1 cellular context compared by ENCODE assay signal in the genomic region with DNA sequence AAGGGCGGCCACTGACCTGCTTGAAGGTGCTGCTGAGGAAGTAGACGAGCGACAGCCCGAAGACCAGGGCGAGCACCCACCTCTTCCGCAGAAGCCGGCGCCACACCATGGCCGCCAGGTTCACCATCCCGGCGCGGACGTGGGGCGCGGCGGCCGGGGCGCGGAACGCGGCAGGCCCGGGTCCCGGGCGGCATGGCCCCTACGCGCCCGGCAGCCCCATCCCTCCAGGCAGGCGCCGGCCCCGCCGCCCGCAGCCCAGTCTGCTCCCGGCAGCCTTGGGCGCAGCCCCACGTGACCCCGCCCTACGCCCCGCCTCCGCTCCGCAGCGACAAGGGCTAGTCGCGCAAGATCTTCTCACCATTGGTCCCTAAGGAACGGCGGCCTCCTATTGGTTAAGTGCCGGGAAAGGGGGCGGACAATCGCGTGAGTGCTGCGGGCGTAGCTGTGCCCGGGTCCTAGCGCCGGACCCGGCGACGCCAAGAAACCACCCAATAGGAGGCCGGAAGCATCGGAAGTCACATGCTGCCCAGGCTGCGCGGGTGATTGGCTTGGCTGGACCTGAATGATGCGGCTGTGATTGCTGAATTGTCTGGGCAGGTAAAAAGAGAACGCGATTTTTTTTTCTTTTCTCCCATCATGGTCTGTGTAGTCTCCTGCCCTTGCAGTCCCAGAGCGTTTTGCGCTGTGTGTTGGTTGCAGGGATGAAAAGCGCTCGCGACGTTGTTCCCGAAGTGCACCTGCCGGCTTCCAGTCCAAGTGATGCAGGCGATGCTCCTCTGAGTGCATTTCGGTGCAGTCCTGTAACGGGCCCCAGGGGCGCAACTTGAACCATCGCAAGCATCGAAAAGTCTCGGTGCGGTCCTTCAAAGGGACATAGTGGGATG.
TF ChIP-seq lines count a peak whose summit lies in the region.

A gene with protein sequence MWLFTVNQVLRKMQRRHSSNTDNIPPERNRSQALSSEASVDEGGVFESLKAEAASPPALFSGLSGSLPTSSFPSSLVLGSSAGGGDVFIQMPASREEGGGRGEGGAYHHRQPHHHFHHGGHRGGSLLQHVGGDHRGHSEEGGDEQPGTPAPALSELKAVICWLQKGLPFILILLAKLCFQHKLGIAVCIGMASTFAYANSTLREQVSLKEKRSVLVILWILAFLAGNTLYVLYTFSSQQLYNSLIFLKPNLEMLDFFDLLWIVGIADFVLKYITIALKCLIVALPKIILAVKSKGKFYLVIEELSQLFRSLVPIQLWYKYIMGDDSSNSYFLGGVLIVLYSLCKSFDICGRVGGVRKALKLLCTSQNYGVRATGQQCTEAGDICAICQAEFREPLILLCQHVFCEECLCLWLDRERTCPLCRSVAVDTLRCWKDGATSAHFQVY (plus strand): TSS at position 542 of the 884 bp plus-strand sequence. CDS start 2,183 bp downstream, outside the sequence.
Gene SPRING1 (minus strand): TSS at position 296 of the 884 bp plus-strand sequence. CDS start 169 bp downstream, at position 127.

TF ChIP-seq in GM12878, 131 proteins besides CTCF, POLR2A, EP300 and RAD21 (continued from another document and continues in another):
- TF ChIP-seq SMC3 (IDR thresholded peaks at IDR 0.05; ENCODE audit: borderline replicate concordance, low read length) (no peak), RUNX3 (IDR thresholded peaks at IDR 0.05; ENCODE audit: low read length) (peak; percentile 85), E2F4 (IDR thresholded peaks at IDR 0.05; ENCODE audit: low read depth, low read length) (peak; percentile 45; the same call in 1 of the 2 replicates), SUPT20H (IDR thresholded peaks at IDR 0.05; ENCODE audit: borderline replicate concordance, control insufficient read depth, low read depth, low read length) (no peak), MXI1 (IDR thresholded peaks at IDR 0.05; ENCODE audit: low read depth, low read length) (peak; percentile 20; the same call in 1 of the 2 replicates), MEF2A (IDR thresholded peaks at IDR 0.05; ENCODE audit: insufficient read depth, low read depth, low read length) (no peak), PRDM15 (CRISPR knock-in tag; IDR thresholded peaks at IDR 0.05) (no peak), USF2 (IDR thresholded peaks at IDR 0.05; ENCODE audit: borderline replicate concordance, low read depth, low read length) (peak; percentile 85), ZNF217 (IDR thresholded peaks at IDR 0.05) (no peak), POU2F2 (IDR thresholded peaks at IDR 0.05; ENCODE audit: borderline replicate concordance, low read depth, low read length) (peak; percentile 17; the same call in 2 of the 3 replicates), FOXM1 (IDR thresholded peaks at IDR 0.05; ENCODE audit: low read depth, low read length) (peak; percentile 59; the same call in 1 of the 2 replicates), EZH2 (IDR thresholded peaks at IDR 0.05; ENCODE audit: borderline replicate concordance, control insufficient read depth, low read depth, low read length) (no peak), DPF2 (IDR thresholded peaks at IDR 0.05) (peak; percentile 70), SMAD5 (IDR thresholded peaks at IDR 0.05; ENCODE audit: low read depth) (no peak), ATF7 (IDR thresholded peaks at IDR 0.05; ENCODE audit: low read depth) (peak; percentile 50), IKZF2 (IDR thresholded peaks at IDR 0.05) (no peak; a peak in 1 of 4 replicates), GABPA (IDR thresholded peaks at IDR 0.05; ENCODE audit: low read depth) (peak; percentile 77), TBL1XR1 (IDR thresholded peaks at IDR 0.05; ENCODE audit: low read depth, low read length) (0 out of 2 replicates have a peak, but pooled peaks have one; percentile 34), MYB (IDR thresholded peaks at IDR 0.05; ENCODE audit: borderline replicate concordance, low read depth, low read length) (no peak), KLF5 (IDR thresholded peaks at IDR 0.05; ENCODE audit: partially characterized antibody) (peak; percentile 31), RB1 (IDR thresholded peaks at IDR 0.05; ENCODE audit: borderline replicate concordance) (no peak; the same call in 1 of the 2 replicates), TCF3 (IDR thresholded peaks at IDR 0.05; ENCODE audit: borderline replicate concordance, insufficient read depth, low read depth, low read length) (0 out of 2 replicates have a peak, but pooled peaks have one; percentile 6), PAX5 (IDR thresholded peaks at IDR 0.05; ENCODE audit: borderline replicate concordance, low read depth, low read length) (no peak), EGR1 (IDR thresholded peaks at IDR 0.05; ENCODE audit: borderline replicate concordance in 1 of 2, low read depth in 2 of 2, low read length in 2 of 2) (peak in 1 of 2 experiments; percentile 83; a peak in 2 of 3 replicates), TAF1 (IDR thresholded peaks at IDR 0.05; ENCODE audit: borderline replicate concordance, low read depth, low read length) (peak; percentile 79; the same call in 1 of the 2 replicates), BACH1 (IDR thresholded peaks at IDR 0.05; ENCODE audit: borderline replicate concordance) (peak; percentile 92), NFIC (IDR thresholded peaks at IDR 0.05; ENCODE audit: low read depth, low read length) (no peak)
- TF ChIP-seq, protein P1, sequence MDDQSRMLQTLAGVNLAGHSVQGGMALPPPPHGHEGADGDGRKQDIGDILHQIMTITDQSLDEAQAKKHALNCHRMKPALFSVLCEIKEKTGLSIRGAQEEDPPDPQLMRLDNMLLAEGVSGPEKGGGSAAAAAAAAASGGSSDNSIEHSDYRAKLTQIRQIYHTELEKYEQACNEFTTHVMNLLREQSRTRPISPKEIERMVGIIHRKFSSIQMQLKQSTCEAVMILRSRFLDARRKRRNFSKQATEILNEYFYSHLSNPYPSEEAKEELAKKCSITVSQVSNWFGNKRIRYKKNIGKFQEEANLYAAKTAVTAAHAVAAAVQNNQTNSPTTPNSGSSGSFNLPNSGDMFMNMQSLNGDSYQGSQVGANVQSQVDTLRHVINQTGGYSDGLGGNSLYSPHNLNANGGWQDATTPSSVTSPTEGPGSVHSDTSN (IDR thresholded peaks at IDR 0.05; ENCODE audit: insufficient replicate concordance, low read depth, low read length) = peak; percentile 57
- TF ChIP-seq, protein P2, sequence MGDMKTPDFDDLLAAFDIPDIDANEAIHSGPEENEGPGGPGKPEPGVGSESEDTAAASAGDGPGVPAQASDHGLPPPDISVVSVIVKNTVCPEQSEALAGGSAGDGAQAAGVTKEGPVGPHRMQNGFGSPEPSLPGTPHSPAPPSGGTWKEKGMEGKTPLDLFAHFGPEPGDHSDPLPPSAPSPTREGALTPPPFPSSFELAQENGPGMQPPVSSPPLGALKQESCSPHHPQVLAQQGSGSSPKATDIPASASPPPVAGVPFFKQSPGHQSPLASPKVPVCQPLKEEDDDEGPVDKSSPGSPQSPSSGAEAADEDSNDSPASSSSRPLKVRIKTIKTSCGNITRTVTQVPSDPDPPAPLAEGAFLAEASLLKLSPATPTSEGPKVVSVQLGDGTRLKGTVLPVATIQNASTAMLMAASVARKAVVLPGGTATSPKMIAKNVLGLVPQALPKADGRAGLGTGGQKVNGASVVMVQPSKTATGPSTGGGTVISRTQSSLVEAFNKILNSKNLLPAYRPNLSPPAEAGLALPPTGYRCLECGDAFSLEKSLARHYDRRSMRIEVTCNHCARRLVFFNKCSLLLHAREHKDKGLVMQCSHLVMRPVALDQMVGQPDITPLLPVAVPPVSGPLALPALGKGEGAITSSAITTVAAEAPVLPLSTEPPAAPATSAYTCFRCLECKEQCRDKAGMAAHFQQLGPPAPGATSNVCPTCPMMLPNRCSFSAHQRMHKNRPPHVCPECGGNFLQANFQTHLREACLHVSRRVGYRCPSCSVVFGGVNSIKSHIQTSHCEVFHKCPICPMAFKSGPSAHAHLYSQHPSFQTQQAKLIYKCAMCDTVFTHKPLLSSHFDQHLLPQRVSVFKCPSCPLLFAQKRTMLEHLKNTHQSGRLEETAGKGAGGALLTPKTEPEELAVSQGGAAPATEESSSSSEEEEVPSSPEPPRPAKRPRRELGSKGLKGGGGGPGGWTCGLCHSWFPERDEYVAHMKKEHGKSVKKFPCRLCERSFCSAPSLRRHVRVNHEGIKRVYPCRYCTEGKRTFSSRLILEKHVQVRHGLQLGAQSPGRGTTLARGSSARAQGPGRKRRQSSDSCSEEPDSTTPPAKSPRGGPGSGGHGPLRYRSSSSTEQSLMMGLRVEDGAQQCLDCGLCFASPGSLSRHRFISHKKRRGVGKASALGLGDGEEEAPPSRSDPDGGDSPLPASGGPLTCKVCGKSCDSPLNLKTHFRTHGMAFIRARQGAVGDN (IDR thresholded peaks at IDR 0.05) = peak; percentile 44; the same call in 1 of the 2 replicates
- TF ChIP-seq, protein P3, sequence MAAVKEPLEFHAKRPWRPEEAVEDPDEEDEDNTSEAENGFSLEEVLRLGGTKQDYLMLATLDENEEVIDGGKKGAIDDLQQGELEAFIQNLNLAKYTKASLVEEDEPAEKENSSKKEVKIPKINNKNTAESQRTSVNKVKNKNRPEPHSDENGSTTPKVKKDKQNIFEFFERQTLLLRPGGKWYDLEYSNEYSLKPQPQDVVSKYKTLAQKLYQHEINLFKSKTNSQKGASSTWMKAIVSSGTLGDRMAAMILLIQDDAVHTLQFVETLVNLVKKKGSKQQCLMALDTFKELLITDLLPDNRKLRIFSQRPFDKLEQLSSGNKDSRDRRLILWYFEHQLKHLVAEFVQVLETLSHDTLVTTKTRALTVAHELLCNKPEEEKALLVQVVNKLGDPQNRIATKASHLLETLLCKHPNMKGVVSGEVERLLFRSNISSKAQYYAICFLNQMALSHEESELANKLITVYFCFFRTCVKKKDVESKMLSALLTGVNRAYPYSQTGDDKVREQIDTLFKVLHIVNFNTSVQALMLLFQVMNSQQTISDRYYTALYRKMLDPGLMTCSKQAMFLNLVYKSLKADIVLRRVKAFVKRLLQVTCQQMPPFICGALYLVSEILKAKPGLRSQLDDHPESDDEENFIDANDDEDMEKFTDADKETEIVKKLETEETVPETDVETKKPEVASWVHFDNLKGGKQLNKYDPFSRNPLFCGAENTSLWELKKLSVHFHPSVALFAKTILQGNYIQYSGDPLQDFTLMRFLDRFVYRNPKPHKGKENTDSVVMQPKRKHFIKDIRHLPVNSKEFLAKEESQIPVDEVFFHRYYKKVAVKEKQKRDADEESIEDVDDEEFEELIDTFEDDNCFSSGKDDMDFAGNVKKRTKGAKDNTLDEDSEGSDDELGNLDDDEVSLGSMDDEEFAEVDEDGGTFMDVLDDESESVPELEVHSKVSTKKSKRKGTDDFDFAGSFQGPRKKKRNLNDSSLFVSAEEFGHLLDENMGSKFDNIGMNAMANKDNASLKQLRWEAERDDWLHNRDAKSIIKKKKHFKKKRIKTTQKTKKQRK (IDR thresholded peaks at IDR 0.05; ENCODE audit: low read depth, low read length) = peak; percentile 42; the same call in 1 of the 2 replicates
- TF ChIP-seq, protein P4, sequence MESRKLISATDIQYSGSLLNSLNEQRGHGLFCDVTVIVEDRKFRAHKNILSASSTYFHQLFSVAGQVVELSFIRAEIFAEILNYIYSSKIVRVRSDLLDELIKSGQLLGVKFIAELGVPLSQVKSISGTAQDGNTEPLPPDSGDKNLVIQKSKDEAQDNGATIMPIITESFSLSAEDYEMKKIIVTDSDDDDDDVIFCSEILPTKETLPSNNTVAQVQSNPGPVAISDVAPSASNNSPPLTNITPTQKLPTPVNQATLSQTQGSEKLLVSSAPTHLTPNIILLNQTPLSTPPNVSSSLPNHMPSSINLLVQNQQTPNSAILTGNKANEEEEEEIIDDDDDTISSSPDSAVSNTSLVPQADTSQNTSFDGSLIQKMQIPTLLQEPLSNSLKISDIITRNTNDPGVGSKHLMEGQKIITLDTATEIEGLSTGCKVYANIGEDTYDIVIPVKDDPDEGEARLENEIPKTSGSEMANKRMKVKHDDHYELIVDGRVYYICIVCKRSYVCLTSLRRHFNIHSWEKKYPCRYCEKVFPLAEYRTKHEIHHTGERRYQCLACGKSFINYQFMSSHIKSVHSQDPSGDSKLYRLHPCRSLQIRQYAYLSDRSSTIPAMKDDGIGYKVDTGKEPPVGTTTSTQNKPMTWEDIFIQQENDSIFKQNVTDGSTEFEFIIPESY (IDR thresholded peaks at IDR 0.05) = no peak
- TF ChIP-seq, protein P5, sequence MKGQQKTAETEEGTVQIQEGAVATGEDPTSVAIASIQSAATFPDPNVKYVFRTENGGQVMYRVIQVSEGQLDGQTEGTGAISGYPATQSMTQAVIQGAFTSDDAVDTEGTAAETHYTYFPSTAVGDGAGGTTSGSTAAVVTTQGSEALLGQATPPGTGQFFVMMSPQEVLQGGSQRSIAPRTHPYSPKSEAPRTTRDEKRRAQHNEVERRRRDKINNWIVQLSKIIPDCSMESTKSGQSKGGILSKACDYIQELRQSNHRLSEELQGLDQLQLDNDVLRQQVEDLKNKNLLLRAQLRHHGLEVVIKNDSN (IDR thresholded peaks at IDR 0.05; ENCODE audit: borderline replicate concordance, extremely low read length, insufficient read depth, low read depth, low read length) = peak; percentile 89
